ENCODE assay signal across 29 cellular contexts in genomic region chr2:202490479-202490878, GRCh38.
"Had no signal": no experiment of that assay in that cellular context is flagged by ENCODE, and none has a peak within 500 bp of the region (broad histone marks: within the 10 kb centered on the region; RNA-seq: fewer than 3 reads in every experiment).

No MANE protein-coding gene starts in this region.

- H3K4me2 ChIP-seq: hepatocyte had no signal

- ATAC-seq: foreskin keratinocyte; gastroesophageal sphincter; heart left ventricle; naive thymus-derived CD4-positive, alpha-beta T cell; right lobe of liver; stimulated activated naive CD8-positive, alpha-beta T cell treated with anti-CD3 and anti-CD28 coated beads, Interleukin-15, amount 100 ng/mL, for 72 hours had no signal

- H3K27ac ChIP-seq: esophagus muscularis mucosa, foreskin keratinocyte, gastroesophageal sphincter, hepatocyte, ovary, right lobe of liver, thyroid gland, vagina had no signal

- H3K4me1 ChIP-seq: foreskin keratinocyte, right lobe of liver, vagina had no signal

- H2AFZ ChIP-seq: hepatocyte had no signal

- H3K4me3 ChIP-seq: dorsolateral prefrontal cortex, esophagus muscularis mucosa, gastroesophageal sphincter, heart left ventricle, hepatocyte, ovary, right lobe of liver, thyroid gland, vagina had no signal

- H3K9me3 Mint-ChIP-seq: naive thymus-derived CD4-positive, alpha-beta T cell; nephron; stimulated activated naive CD8-positive, alpha-beta T cell treated with anti-CD3 and anti-CD28 coated beads, Interleukin-15, amount 100 ng/mL, for 72 hours had no signal

- H3K4me1 Mint-ChIP-seq: stimulated activated naive CD8-positive, alpha-beta T cell treated with anti-CD3 and anti-CD28 coated beads, Interleukin-15, amount 100 ng/mL, for 72 hours had no signal

- H3K9me3 ChIP-seq: esophagus muscularis mucosa, gastroesophageal sphincter, heart left ventricle, ovary, right lobe of liver, thyroid gland, vagina had no signal

- DNase-seq: cerebellar nuclear complex; dorsolateral prefrontal cortex; effector CD4-positive, alpha-beta T cell; foreskin keratinocyte; heart left ventricle; islet precursor cell; kidney glomerular epithelial cell; mesenchymal stem cell; midbrain; naive thymus-derived CD4-positive, alpha-beta T cell; nucleus accumbens; ovary; posterior cingulate gyrus; retina; right lobe of liver; small intestine; stimulated activated CD4-positive, alpha-beta T cell treated with anti-CD3 and anti-CD28 coated beads, Interleukin-12 subunit alpha, Interleukin-12 subunit beta, amount 100 ng/mL, for 4 hours; stimulated activated CD4-positive, alpha-beta T cell treated with anti-CD3 and anti-CD28 coated beads, Interleukin-1b, Interleukin-23, amount 100 ng/mL, for 48 hours; stimulated activated CD4-positive, alpha-beta T cell treated with anti-CD3 and anti-CD28 coated beads, Interleukin-4, amount 100 ng/mL, for 1 hour; stimulated activated CD8-positive, alpha-beta memory T cell treated with anti-CD3 and anti-CD28 coated beads, Interleukin-4, amount 100 ng/mL, for 48 hours; stimulated activated naive CD4-positive, alpha-beta T cell; stimulated activated naive CD8-positive, alpha-beta T cell treated with anti-CD3 and anti-CD28 coated beads, Interleukin-15, amount 100 ng/mL, for 72 hours; thyroid gland; trophoblast cell had no signal

- H3K4me3 Mint-ChIP-seq: naive thymus-derived CD4-positive, alpha-beta T cell; nephron; stimulated activated naive CD8-positive, alpha-beta T cell treated with anti-CD3 and anti-CD28 coated beads, Interleukin-15, amount 100 ng/mL, for 72 hours had no signal

- H3K27ac Mint-ChIP-seq: stimulated activated naive CD8-positive, alpha-beta T cell treated with anti-CD3 and anti-CD28 coated beads, Interleukin-15, amount 100 ng/mL, for 72 hours had no signal

- H3K27me3 Mint-ChIP-seq: naive thymus-derived CD4-positive, alpha-beta T cell; stimulated activated naive CD8-positive, alpha-beta T cell treated with anti-CD3 and anti-CD28 coated beads, Interleukin-15, amount 100 ng/mL, for 72 hours had no signal

- H3K27me3 ChIP-seq: dorsolateral prefrontal cortex, esophagus muscularis mucosa, foreskin keratinocyte, gastroesophageal sphincter, heart left ventricle, hepatocyte, ovary, right lobe of liver, thyroid gland, vagina had no signal

- H3K36me3 ChIP-seq: ovary, right lobe of liver, thyroid gland, vagina had no signal
